In genomic region chr5:92050970-92051369, GRCh38 we compare ENCODE assay signal across 34 cellular contexts.
"Had no signal": no experiment of that assay in that cellular context is flagged by ENCODE, and none has a peak within 500 bp of the region (broad histone marks: within the 10 kb centered on the region; RNA-seq: fewer than 3 reads in every experiment).

No MANE protein-coding gene starts in this region.

- H3K36me3 ChIP-seq: adrenal gland, MG63, Peyer's patch, SJSA1 had no signal

- H3K9me3 ChIP-seq: adrenal gland, body of pancreas, MG63, SK-N-SH had no signal

- H3K9ac ChIP-seq: SK-N-SH had no signal

- H3K27me3 ChIP-seq: adrenal gland, body of pancreas, MG63, Peyer's patch, SJSA1 had no signal

- H3K4me3 ChIP-seq: adrenal gland, body of pancreas, MG63, Peyer's patch, SJSA1 had no signal

- H3K9me3 Mint-ChIP-seq: activated T-helper 1 cell treated with anti-CD3 and anti-CD28 coated beads, Interleukin-12 subunit alpha, Interleukin-12 subunit beta, Interleukin-2, Interleukin-4 antibody, amounts not matched to agents 30 ng/mL and 10 ng/mL and 1 ng/mL, durations not matched to agents 14 hours and 24 hours and 36 hours; T-helper 1 cell treated with Interleukin-12 subunit alpha and Interleukin-12 subunit beta and Interleukin-4 antibody, amounts not matched to agents 30 μg/mL and 1 μg/mL, for 36 hours had no signal

- H3K4me3 Mint-ChIP-seq: activated CD4-positive, alpha-beta memory T cell treated with anti-CD3 and anti-CD28 coated beads for 36 hours; activated CD4-positive, alpha-beta T cell treated with anti-CD3 and anti-CD28 coated beads for 36 hours; activated naive CD4-positive, alpha-beta T cell treated with anti-CD3 and anti-CD28 coated beads for 36 hours; activated T-cell treated with anti-CD3 and anti-CD28 coated beads, Interleukin-2, amount 50 U/mL, for 4 hours; activated T-helper 1 cell treated with anti-CD3 and anti-CD28 coated beads, Interleukin-12 subunit alpha, Interleukin-12 subunit beta, Interleukin-2, Interleukin-4 antibody, amounts not matched to agents 30 ng/mL and 10 ng/mL and 1 ng/mL, durations not matched to agents 14 hours and 24 hours and 36 hours; T-helper 1 cell treated with Interleukin-12 subunit alpha and Interleukin-12 subunit beta and Interleukin-4 antibody, amounts not matched to agents 30 μg/mL and 1 μg/mL, for 36 hours; T-helper 2 cell treated with Interferon-gamma antibody and Interleukin-4, amounts not matched to agents 5 μg/mL and 100 μg/mL, for 36 hours had no signal

- H3K36me3 Mint-ChIP-seq: activated CD4-positive, alpha-beta memory T cell treated with anti-CD3 and anti-CD28 coated beads for 36 hours; activated naive CD4-positive, alpha-beta T cell treated with anti-CD3 and anti-CD28 coated beads, Interleukin-2, amount 50 U/mL, for 72 hours had no signal

- H3K4me2 ChIP-seq: SK-N-SH had no signal

- H3K4me1 ChIP-seq: adrenal gland, body of pancreas, Peyer's patch, SJSA1 had no signal

- H3K27ac Mint-ChIP-seq: activated CD4-positive, alpha-beta memory T cell treated with anti-CD3 and anti-CD28 coated beads for 36 hours; activated CD4-positive, alpha-beta T cell treated with anti-CD3 and anti-CD28 coated beads for 36 hours; activated naive CD4-positive, alpha-beta T cell treated with anti-CD3 and anti-CD28 coated beads for 36 hours; activated naive CD4-positive, alpha-beta T cell treated with anti-CD3 and anti-CD28 coated beads, Interleukin-2, amount 50 U/mL, for 72 hours; activated T-helper 1 cell treated with anti-CD3 and anti-CD28 coated beads, Interleukin-12 subunit alpha, Interleukin-12 subunit beta, Interleukin-2, Interleukin-4 antibody, amounts not matched to agents 30 ng/mL and 10 ng/mL and 1 ng/mL, durations not matched to agents 14 hours and 24 hours and 36 hours; T-helper 1 cell treated with Interleukin-12 subunit alpha and Interleukin-12 subunit beta and Interleukin-4 antibody, amounts not matched to agents 30 μg/mL and 1 μg/mL, for 36 hours; T-helper 2 cell treated with Interferon-gamma antibody and Interleukin-4, amounts not matched to agents 5 μg/mL and 100 μg/mL, for 36 hours had no signal

- DNase-seq: activated CD4-positive, alpha-beta memory T cell treated with anti-CD3 and anti-CD28 coated beads for 36 hours; activated CD4-positive, alpha-beta T cell treated with anti-CD3 and anti-CD28 coated beads for 36 hours; activated CD4-positive, alpha-beta T cell treated with anti-CD3 and anti-CD28 coated beads, Interleukin-2, amount 50 U/mL, for 1 hour; activated CD8-positive, alpha-beta memory T cell treated with anti-CD3 and anti-CD28 coated beads, Interleukin-2, amount 50 U/mL, for 4 hours; activated gamma-delta T cell treated with Interleukin-2 at 50 U/mL for 16 hours; activated naive CD4-positive, alpha-beta T cell treated with anti-CD3 and anti-CD28 coated beads for 36 hours; activated T-cell treated with anti-CD3 and anti-CD28 coated beads for 4 hours; activated T-cell treated with anti-CD3 and anti-CD28 coated beads, Interleukin-2, amount 50 U/mL, for 4 hours; adrenal gland; body of pancreas; central memory CD4-positive, alpha-beta T cell; Kasumi-1; MG63; NCI-H1048; NCI-H1105 treated with DMSO at 0.1 percent for 48 hours; NCI-H1436; NCI-H1694; NCI-H1930; NCI-H2081 treated with DMSO at 0.1 percent for 48 hours; NCI-H226; NCI-H524 treated with DMSO at 0.1 percent for 48 hours; NCI-H748 treated with DMSO at 0.1 percent for 48 hours; NK-92 treated with Interleukin-12 subunit alpha and Interleukin-12 subunit beta, amount 100 ng/mL, for 24 hours; PC-3; Peyer's patch; RPMI8226; SHP77 treated with DMSO at 0.1 percent for 48 hours; SK-N-SH had no signal

- H3K27me3 Mint-ChIP-seq: activated CD4-positive, alpha-beta memory T cell treated with anti-CD3 and anti-CD28 coated beads for 36 hours; activated CD4-positive, alpha-beta T cell treated with anti-CD3 and anti-CD28 coated beads for 36 hours had no signal

- H3K4me1 Mint-ChIP-seq: activated CD4-positive, alpha-beta T cell treated with anti-CD3 and anti-CD28 coated beads for 36 hours had no signal

- H3K9me2 ChIP-seq: SK-N-SH had no signal

- ATAC-seq: activated CD4-positive, alpha-beta T cell treated with anti-CD3 and anti-CD28 coated beads for 36 hours; activated CD4-positive, CD25-positive, alpha-beta regulatory T cell treated with anti-CD3 and anti-CD28 coated beads, Interleukin-2, amount 50 U/mL, for 24 hours; activated naive CD4-positive, alpha-beta T cell treated with anti-CD3 and anti-CD28 coated beads, Interleukin-2, amount 50 U/mL, for 72 hours; activated T-cell treated with anti-CD3 and anti-CD28 coated beads, Interleukin-2, amount 50 U/mL, for 4 hours; body of pancreas; PC-3 had no signal

- H3K27ac ChIP-seq: adrenal gland, body of pancreas, Peyer's patch, SJSA1 had no signal
